Comparison of ENCODE assay signal across 15 cellular contexts in genomic region chr13:112990783-112991182, GRCh38. TPM values are rescaled to one million over a fixed set of nuclear protein-coding genes. Genes with fewer than 3 reads are reported as not detected.
DNase-seq lines count a peak whose midpoint lies in the region; ATAC-seq and TF ChIP-seq lines count a peak whose summit lies in the region.
"Had no signal": no experiment of that assay in that cellular context is flagged by ENCODE, and none has a peak within 500 bp of the region (broad histone marks: within the 10 kb centered on the region; RNA-seq: fewer than 3 reads in every experiment).

No MANE protein-coding gene starts in this region.

- peaks cover 15% of the 10 kb centered on the region for H3K36me3 Mint-ChIP-seq in GM23338 (ENCODE audit: low read depth)
- H3K36me3 Mint-ChIP-seq in activated CD4-positive, alpha-beta T cell treated with anti-CD3 and anti-CD28 coated beads, Interleukin-2, amount 10 ng/mL, durations not matched to agents 7 days and 5 days (ENCODE audit: low read depth), result no peaks in the 10 kb centered on the region

- CTCF ChIA-PET in activated CD4-positive, alpha-beta T cell treated with anti-CD3 and anti-CD28 coated beads, Interleukin-2, amount 10 ng/mL, durations not matched to agents 7 days and 5 days (lab: Charles Lee), result no interaction called here

- peaks cover 18% of the 10 kb centered on the region for H3K9me3 Mint-ChIP-seq in GM23338
- H3K9me3 Mint-ChIP-seq in activated CD4-positive, alpha-beta T cell treated with anti-CD3 and anti-CD28 coated beads, Interleukin-2, amount 10 ng/mL, durations not matched to agents 7 days and 5 days, result peaks cover 3% of the 10 kb centered on the region
- H3K9me3 Mint-ChIP-seq: activated B cell treated with CpG ODN at 0.5 μM for 24 hours had no signal

- H3K4me3 Mint-ChIP-seq in GM23338, result no peak overlapping the region
- no peak overlapping the region for H3K4me3 Mint-ChIP-seq in activated CD4-positive, alpha-beta T cell treated with anti-CD3 and anti-CD28 coated beads, Interleukin-2, amount 10 ng/mL, durations not matched to agents 7 days and 5 days
- H3K4me3 Mint-ChIP-seq: activated B cell treated with CpG ODN at 0.5 μM for 24 hours; activated T-helper 1 cell treated with anti-CD3 and anti-CD28 coated beads, Interleukin-12 subunit alpha, Interleukin-12 subunit beta, Interleukin-2, Interleukin-4 antibody, amounts not matched to agents 30 ng/mL and 10 ng/mL and 1 ng/mL, durations not matched to agents 14 hours and 24 hours and 36 hours; B cell; naive thymus-derived CD4-positive, alpha-beta T cell had no signal

- H3K9me2 ChIP-seq in GM23338 (ENCODE audit: insufficient read depth), result no peaks in the 10 kb centered on the region

- H2AFZ ChIP-seq in GM23338, result no peak overlapping the region

- H3K79me2 ChIP-seq in GM23338 (replicated peaks; ENCODE audit: insufficient read depth), result no peaks in the 10 kb centered on the region

- TF ChIP-seq CTCF in GM23338 (conservative IDR thresholded peaks at IDR 0.05; ENCODE audit: low read depth in 2 of 2), result no peak

- H3K4me2 ChIP-seq in GM23338, result no peak overlapping the region

- H3K4me1 ChIP-seq in GM23338 (ENCODE audit: insufficient read depth), result no peaks in the 10 kb centered on the region
- H3K4me1 ChIP-seq: HAP-1, sigmoid colon had no signal

- POLR2A ChIA-PET in activated CD4-positive, alpha-beta T cell treated with anti-CD3 and anti-CD28 coated beads, Interleukin-2, amount 10 ng/mL, durations not matched to agents 7 days and 5 days (lab: Charles Lee), result no interaction called here

- H3K27ac Mint-ChIP-seq in GM23338, result no peak overlapping the region
- no peak overlapping the region for H3K27ac Mint-ChIP-seq in activated CD4-positive, alpha-beta T cell treated with anti-CD3 and anti-CD28 coated beads, Interleukin-2, amount 10 ng/mL, durations not matched to agents 7 days and 5 days
- H3K27ac Mint-ChIP-seq: activated B cell treated with CpG ODN at 0.5 μM for 24 hours; activated T-helper 1 cell treated with anti-CD3 and anti-CD28 coated beads, Interleukin-12 subunit alpha, Interleukin-12 subunit beta, Interleukin-2, Interleukin-4 antibody, amounts not matched to agents 30 ng/mL and 10 ng/mL and 1 ng/mL, durations not matched to agents 14 hours and 24 hours and 36 hours; B cell; naive thymus-derived CD4-positive, alpha-beta T cell had no signal

- peak; percentile 78 for ATAC-seq in GM23338
- no peak for ATAC-seq in HG03025 (IDR thresholded peaks at IDR 0.05; ENCODE audit: low FRiP score, unreplicated experiment)
- ATAC-seq: naive thymus-derived CD4-positive, alpha-beta T cell had no signal

- peaks cover 15% of the 10 kb centered on the region for H3K4me1 Mint-ChIP-seq in GM23338
- H3K4me1 Mint-ChIP-seq in activated CD4-positive, alpha-beta T cell treated with anti-CD3 and anti-CD28 coated beads, Interleukin-2, amount 10 ng/mL, durations not matched to agents 7 days and 5 days, result no peaks in the 10 kb centered on the region
- H3K4me1 Mint-ChIP-seq: activated B cell treated with CpG ODN at 0.5 μM for 24 hours, B cell had no signal

- DNase-seq in GM23338 (ENCODE audit: low spot score) (peak; percentile 67), NCI-H2081 (lab: John Stamatoyannopoulos, UW) (peak; percentile 95 to 98), SHP77 treated with DMSO at 0.1 percent for 48 hours (lab: John Stamatoyannopoulos, UW) (peak; percentile 89), mucosa of gallbladder (ENCODE audit: low spot score) (peak; percentile 44)
- DNase-seq in activated CD8-positive, alpha-beta memory T cell treated with anti-CD3 and anti-CD28 coated beads, Interleukin-2, amount 50 U/mL, for 48 hours, result no peak
- no peak for DNase-seq in activated CD4-positive, alpha-beta T cell treated with anti-CD3 and anti-CD28 coated beads, Interleukin-2, amount 10 ng/mL, durations not matched to agents 7 days and 5 days
- no peak for DNase-seq in activated naive CD4-positive, alpha-beta T cell treated with anti-CD3 and anti-CD28 coated beads, Interleukin-2, amount 50 U/mL, for 16 hours
- DNase-seq: activated B cell treated with CpG ODN at 0.5 μM for 24 hours; naive thymus-derived CD4-positive, alpha-beta T cell; sigmoid colon had no signal

- H3K27ac ChIP-seq in GM23338 (ENCODE audit: low read depth), result no peak overlapping the region
- H3K27ac ChIP-seq: epithelial cell of prostate, sigmoid colon had no signal

- H3K36me3 ChIP-seq in GM23338 (ENCODE audit: insufficient read depth), result no peaks in the 10 kb centered on the region
- H3K36me3 ChIP-seq: HAP-1, sigmoid colon had no signal

- H3K27me3 Mint-ChIP-seq in GM23338 (ENCODE audit: insufficient read depth, low read depth, poor library complexity), result peaks cover 21% of the 10 kb centered on the region
- H3K27me3 Mint-ChIP-seq in activated CD4-positive, alpha-beta T cell treated with anti-CD3 and anti-CD28 coated beads, Interleukin-2, amount 10 ng/mL, durations not matched to agents 7 days and 5 days, result no peaks in the 10 kb centered on the region
- H3K27me3 Mint-ChIP-seq: naive thymus-derived CD4-positive, alpha-beta T cell had no signal

- no peaks in the 10 kb centered on the region for H4K20me1 ChIP-seq in GM23338 (replicated peaks; ENCODE audit: insufficient read depth)

- no peaks in the 10 kb centered on the region for H3F3A ChIP-seq in GM23338 (replicated peaks; ENCODE audit: low read depth)

- H3K4me3 ChIP-seq in GM23338, result no peak overlapping the region
- H3K4me3 ChIP-seq: HAP-1, sigmoid colon had no signal

- H3K27me3 ChIP-seq in GM23338 (ENCODE audit: insufficient read depth), result no peaks in the 10 kb centered on the region

TF ChIP-seq in GM23338, 12 proteins besides CTCF, POLR2A, EP300 and RAD21:
- no peak for TF ChIP-seq REST (IDR thresholded peaks at IDR 0.05; ENCODE audit: unreplicated experiment)
TF ChIP-seq in GM23338: peak in this region for 0.

RNA-seq across cellular contexts. Expression of gene MCF2L, which starts 21.8 kb away (rescaled TPM):
- total RNA-seq in GM23338 (2014; rRNA removed; shearing (Covaris generic)), result 22.9 and 25.6 TPM in 2 replicates
- 4.8 and 7.4 TPM in 2 replicates for polyA plus RNA-seq in GM23338 (2016; fragmentation: Nextera tagmentation; extraction: Ambion mirVana)
- 91.8 TPM for total RNA-seq in mucosa of gallbladder
- total RNA-seq in activated CD4-positive, alpha-beta T cell treated with anti-CD3 and anti-CD28 coated beads, Interleukin-2, amount 10 ng/mL, durations not matched to agents 7 days and 5 days, result 1 to 10 TPM; 1.2 to 1.4 TPM
- total RNA-seq: activated T-helper 1 cell treated with anti-CD3 and anti-CD28 coated beads, Interleukin-12 subunit alpha, Interleukin-12 subunit beta, Interleukin-2, Interleukin-4 antibody, amounts not matched to agents 30 ng/mL and 10 ng/mL and 1 ng/mL, durations not matched to agents 14 hours and 24 hours and 36 hours had no signal

Comparison
In these comparisons a context has a peak if more than half of its experiments do, and no peak if none do; other contexts are left out.
1. DNase-seq: peak in GM23338 (single experiment), NCI-H2081 (2 of 2), SHP77 treated with DMSO at 0.1 percent for 48 hours (single experiment) and mucosa of gallbladder (single experiment); none in activated CD8-positive, alpha-beta memory T cell treated with anti-CD3 and anti-CD28 coated beads, Interleukin-2, amount 50 U/mL, for 48 hours (single experiment), activated CD4-positive, alpha-beta T cell treated with anti-CD3 and anti-CD28 coated beads, Interleukin-2, amount 10 ng/mL, durations not matched to agents 7 days and 5 days (single experiment) and activated naive CD4-positive, alpha-beta T cell treated with anti-CD3 and anti-CD28 coated beads, Interleukin-2, amount 50 U/mL, for 16 hours (single experiment).
2. RNA of gene MCF2L, which starts 21.8 kb away (total RNA-seq): 91.8 TPM in mucosa of gallbladder (single experiment) and 22.9 to 25.6 TPM in GM23338; 1.2 to 1.4 TPM in activated CD4-positive, alpha-beta T cell treated with anti-CD3 and anti-CD28 coated beads, Interleukin-2, amount 10 ng/mL, durations not matched to agents 7 days and 5 days; every median in the first group is over 10 times any median in the second.